ENCODE assay signal across 1 cellular context in genomic region chr10:124226271-124226911, GRCh38.
TF ChIP-seq lines count a peak whose summit lies in the region.

No MANE protein-coding gene starts in this region.

TF ChIP-seq in K562, 482 proteins besides CTCF, POLR2A, EP300 and RAD21 (continued from another document):
- TF ChIP-seq, protein P1, sequence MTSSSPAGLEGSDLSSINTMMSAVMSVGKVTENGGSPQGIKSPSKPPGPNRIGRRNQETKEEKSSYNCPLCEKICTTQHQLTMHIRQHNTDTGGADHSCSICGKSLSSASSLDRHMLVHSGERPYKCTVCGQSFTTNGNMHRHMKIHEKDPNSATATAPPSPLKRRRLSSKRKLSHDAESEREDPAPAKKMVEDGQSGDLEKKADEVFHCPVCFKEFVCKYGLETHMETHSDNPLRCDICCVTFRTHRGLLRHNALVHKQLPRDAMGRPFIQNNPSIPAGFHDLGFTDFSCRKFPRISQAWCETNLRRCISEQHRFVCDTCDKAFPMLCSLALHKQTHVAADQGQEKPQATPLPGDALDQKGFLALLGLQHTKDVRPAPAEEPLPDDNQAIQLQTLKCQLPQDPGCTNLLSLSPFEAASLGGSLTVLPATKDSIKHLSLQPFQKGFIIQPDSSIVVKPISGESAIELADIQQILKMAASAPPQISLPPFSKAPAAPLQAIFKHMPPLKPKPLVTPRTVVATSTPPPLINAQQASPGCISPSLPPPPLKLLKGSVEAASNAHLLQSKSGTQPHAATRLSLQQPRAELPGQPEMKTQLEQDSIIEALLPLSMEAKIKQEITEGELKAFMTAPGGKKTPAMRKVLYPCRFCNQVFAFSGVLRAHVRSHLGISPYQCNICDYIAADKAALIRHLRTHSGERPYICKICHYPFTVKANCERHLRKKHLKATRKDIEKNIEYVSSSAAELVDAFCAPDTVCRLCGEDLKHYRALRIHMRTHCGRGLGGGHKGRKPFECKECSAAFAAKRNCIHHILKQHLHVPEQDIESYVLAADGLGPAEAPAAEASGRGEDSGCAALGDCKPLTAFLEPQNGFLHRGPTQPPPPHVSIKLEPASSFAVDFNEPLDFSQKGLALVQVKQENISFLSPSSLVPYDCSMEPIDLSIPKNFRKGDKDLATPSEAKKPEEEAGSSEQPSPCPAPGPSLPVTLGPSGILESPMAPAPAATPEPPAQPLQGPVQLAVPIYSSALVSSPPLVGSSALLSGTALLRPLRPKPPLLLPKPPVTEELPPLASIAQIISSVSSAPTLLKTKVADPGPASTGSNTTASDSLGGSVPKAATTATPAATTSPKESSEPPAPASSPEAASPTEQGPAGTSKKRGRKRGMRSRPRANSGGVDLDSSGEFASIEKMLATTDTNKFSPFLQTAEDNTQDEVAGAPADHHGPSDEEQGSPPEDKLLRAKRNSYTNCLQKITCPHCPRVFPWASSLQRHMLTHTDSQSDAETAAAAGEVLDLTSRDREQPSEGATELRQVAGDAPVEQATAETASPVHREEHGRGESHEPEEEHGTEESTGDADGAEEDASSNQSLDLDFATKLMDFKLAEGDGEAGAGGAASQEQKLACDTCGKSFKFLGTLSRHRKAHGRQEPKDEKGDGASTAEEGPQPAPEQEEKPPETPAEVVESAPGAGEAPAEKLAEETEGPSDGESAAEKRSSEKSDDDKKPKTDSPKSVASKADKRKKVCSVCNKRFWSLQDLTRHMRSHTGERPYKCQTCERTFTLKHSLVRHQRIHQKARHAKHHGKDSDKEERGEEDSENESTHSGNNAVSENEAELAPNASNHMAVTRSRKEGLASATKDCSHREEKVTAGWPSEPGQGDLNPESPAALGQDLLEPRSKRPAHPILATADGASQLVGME (CRISPR knock-in tag; IDR thresholded peaks at IDR 0.05) = no peak
- no peak for TF ChIP-seq BRCA1 (IDR thresholded peaks at IDR 0.05)
- TF ChIP-seq BRCA1 (CRISPR knock-in tag; IDR thresholded peaks at IDR 0.05) = no peak
- TF ChIP-seq ZNF175 (CRISPR knock-in tag; IDR thresholded peaks at IDR 0.05; ENCODE audit: low read depth) = no peak
- TF ChIP-seq, protein P2, sequence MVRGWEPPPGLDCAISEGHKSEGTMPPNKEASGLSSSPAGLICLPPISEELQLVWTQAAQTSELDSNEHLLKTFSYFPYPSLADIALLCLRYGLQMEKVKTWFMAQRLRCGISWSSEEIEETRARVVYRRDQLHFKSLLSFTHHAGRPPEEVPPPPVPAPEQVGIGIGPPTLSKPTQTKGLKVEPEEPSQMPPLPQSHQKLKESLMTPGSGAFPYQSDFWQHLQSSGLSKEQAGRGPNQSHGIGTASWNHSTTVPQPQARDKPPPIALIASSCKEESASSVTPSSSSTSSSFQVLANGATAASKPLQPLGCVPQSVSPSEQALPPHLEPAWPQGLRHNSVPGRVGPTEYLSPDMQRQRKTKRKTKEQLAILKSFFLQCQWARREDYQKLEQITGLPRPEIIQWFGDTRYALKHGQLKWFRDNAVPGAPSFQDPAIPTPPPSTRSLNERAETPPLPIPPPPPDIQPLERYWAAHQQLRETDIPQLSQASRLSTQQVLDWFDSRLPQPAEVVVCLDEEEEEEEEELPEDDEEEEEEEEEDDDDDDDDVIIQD (CRISPR knock-in tag; IDR thresholded peaks at IDR 0.05) = no peak
